Comparison of ENCODE assay signal across 8 cellular contexts in the genomic region with DNA sequence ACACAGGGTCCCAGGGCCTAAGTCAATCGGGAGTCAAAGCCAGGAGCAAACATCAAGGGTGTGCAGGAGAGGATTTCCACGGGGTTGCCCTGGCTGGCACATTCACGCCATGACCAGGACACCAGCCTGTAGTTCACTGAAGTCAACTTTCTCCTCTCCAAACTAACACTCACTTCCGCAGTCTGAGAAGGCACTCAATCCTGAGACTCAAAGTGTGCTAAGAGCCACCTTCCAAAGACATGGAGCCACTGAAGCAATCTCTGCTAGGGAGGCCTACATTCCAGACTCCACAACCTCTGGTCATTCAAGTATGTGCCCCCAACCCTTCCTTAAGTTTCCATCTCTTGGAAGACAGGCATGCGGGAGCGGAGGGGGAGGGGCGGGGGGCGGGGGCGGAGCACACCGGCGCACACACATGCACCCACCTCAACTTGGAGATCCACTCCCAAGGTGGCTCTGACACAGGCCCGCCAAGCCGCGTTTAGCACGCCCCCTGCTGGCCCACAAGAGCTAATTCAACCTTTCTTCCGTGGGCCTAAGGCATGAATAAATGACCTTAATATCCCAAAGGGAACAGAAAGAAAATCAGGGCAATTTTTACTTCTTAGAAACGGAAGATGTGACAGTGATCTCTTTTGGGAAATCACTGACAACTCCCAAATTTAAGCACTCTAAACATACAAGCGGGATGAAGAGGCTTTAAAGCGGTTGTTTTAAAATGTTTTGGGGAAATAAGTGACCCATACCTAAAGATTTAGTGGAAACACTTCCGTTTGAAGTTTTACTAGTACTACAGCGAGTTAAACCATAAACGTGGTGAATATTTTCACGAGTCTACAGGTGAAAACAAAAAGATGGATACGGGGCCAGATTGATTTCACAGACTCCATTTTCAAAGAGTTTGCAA.
DNase-seq lines count a peak whose midpoint lies in the region; ATAC-seq and TF ChIP-seq lines count a peak whose summit lies in the region.

No MANE protein-coding gene starts in this region.

- DNase-seq in GM10266 (ENCODE audit: extremely low spot score) = peak; percentile 69
- peak; percentile 40 for DNase-seq in MV-4-11 (lab: John Stamatoyannopoulos, UW)
- DNase-seq in SW480 (ENCODE audit: low spot score) = peak; percentile 52
- DNase-seq in anterior cingulate cortex (lab: John Stamatoyannopoulos, UW) = peak in 42 of 58 donors; percentile 13 to 79 (median 48)
- peak in 37 of 51 donors; percentile 14 to 83 (median 53) for DNase-seq in hypothalamus (lab: John Stamatoyannopoulos, UW)
- DNase-seq in stimulated activated CD4-positive, alpha-beta T cell treated with anti-CD3 and anti-CD28 coated beads, Interleukin-15, amount 100 ng/mL, for 1 hour (ENCODE audit: low read depth in 1 of 2, low spot score in 1 of 2) = peak; percentile 13 to 44
- no peak for DNase-seq in NCI-H1105 (lab: John Stamatoyannopoulos, UW)

- peak; percentile 93 for TF ChIP-seq CTCF in GM10266 (IDR thresholded peaks at IDR 0.05; ENCODE audit: control insufficient read depth, insufficient read depth, low read depth, missing control alignments)

- no peak for ATAC-seq in HG02610 (IDR thresholded peaks at IDR 0.05; ENCODE audit: unreplicated experiment)
